Comparison of ENCODE assay signal across 14 cellular contexts in genomic region chr6:75620387-75621304, GRCh38. TPM values are rescaled to one million over a fixed set of nuclear protein-coding genes. Genes with fewer than 3 reads are reported as not detected.
DNase-seq lines count a peak whose midpoint lies in the region; ATAC-seq and TF ChIP-seq lines count a peak whose summit lies in the region.
"Had no signal": no experiment of that assay in that cellular context is flagged by ENCODE, and none has a peak within 500 bp of the region (broad histone marks: within the 10 kb centered on the region; RNA-seq: fewer than 3 reads in every experiment).

No MANE protein-coding gene starts in this region.

- DNase-seq in CD4-positive, alpha-beta T cell: no peak
- DNase-seq in NOMO-1 treated with DMSO at 0.1 percent for 48 hours (lab: John Stamatoyannopoulos, UW; ENCODE audit: unreplicated experiment): peak; percentile 84
- no peak for DNase-seq in endothelial cell (ENCODE audit: low spot score)
- DNase-seq in omental fat pad (ENCODE audit: low spot score): no peak
- no peak for DNase-seq in stimulated activated CD4-positive, alpha-beta T cell treated with anti-CD3 and anti-CD28 coated beads, Interleukin-2, amount 100 ng/mL, for 48 hours
- DNase-seq in AML-193 (lab: John Stamatoyannopoulos, UW): no peak
- DNase-seq in H9: no peak
- DNase-seq: activated naive CD8-positive, alpha-beta T cell treated with anti-CD3 and anti-CD28 coated beads, Interleukin-2, amount 10 ng/mL, durations not matched to agents 7 days and 5 days; NCI-H2029 treated with DMSO at 0.1 percent for 48 hours; occipital lobe; uterus had no signal

- no peak overlapping the region for H4K8ac ChIP-seq in H9 (replicated peaks; ENCODE audit: insufficient read length, low read depth, low read length)

- peak overlapping the region; percentile 78 for H3K27ac Mint-ChIP-seq in CD4-positive, alpha-beta T cell
- H3K27ac Mint-ChIP-seq in endothelial cell (ENCODE audit: unreplicated experiment) (peak overlapping the region; percentile 18), H9 (peak overlapping the region in 1 of 3 experiments; percentile 2; a peak in 2 of 7 replicates)
- H3K27ac Mint-ChIP-seq: activated naive CD8-positive, alpha-beta T cell treated with anti-CD3 and anti-CD28 coated beads, Interleukin-2, amount 10 ng/mL, durations not matched to agents 7 days and 5 days had no signal

- no peak overlapping the region for H2AK5ac ChIP-seq in H9 (ENCODE audit: insufficient read length, low read length)

- H3K4me2 ChIP-seq in H9 (ENCODE audit: insufficient read depth, insufficient read length, low read length): no peak overlapping the region

- H3K4me1 Mint-ChIP-seq in CD4-positive, alpha-beta T cell (ENCODE audit: low read depth): peaks cover 62% of the 10 kb centered on the region
- H3K4me1 Mint-ChIP-seq in endothelial cell (ENCODE audit: unreplicated experiment) (peaks cover 9% of the 10 kb centered on the region), H9 (peaks cover 4 to 6% of the 10 kb centered on the region in 2 experiments; a peak in 3 of 4 replicates)

- no peak overlapping the region for H3K23ac ChIP-seq in H9 (ENCODE audit: insufficient read length, low read depth, low read length)

- no peak for TF ChIP-seq CTCF in CD4-positive, alpha-beta T cell (IDR thresholded peaks at IDR 0.05)
- TF ChIP-seq CTCF in endothelial cell (IDR thresholded peaks at IDR 0.05; ENCODE audit: unreplicated experiment) (no peak), omental fat pad (IDR thresholded peaks at IDR 0.05) (no peak), H9 (conservative IDR thresholded peaks at IDR 0.05) (no peak)

- peak overlapping the region; percentile 14 for H3K4me3 Mint-ChIP-seq in CD4-positive, alpha-beta T cell
- H3K4me3 Mint-ChIP-seq in endothelial cell (ENCODE audit: unreplicated experiment) (no peak overlapping the region), H9 (no peak overlapping the region)
- H3K4me3 Mint-ChIP-seq: activated naive CD8-positive, alpha-beta T cell treated with anti-CD3 and anti-CD28 coated beads, Interleukin-2, amount 10 ng/mL, durations not matched to agents 7 days and 5 days; CD14-positive monocyte had no signal

- no peak overlapping the region for H3K27ac ChIP-seq in CD4-positive, alpha-beta T cell (ENCODE audit: low read depth, low read length)
- no peak overlapping the region for H3K27ac ChIP-seq in H9 (ENCODE audit: insufficient read length, low read depth, low read length)

- H3K4ac ChIP-seq in H9 (ENCODE audit: low read depth, low read length): no peak overlapping the region

- no peak overlapping the region for H3K9ac ChIP-seq in H9 (ENCODE audit: extremely low read depth, insufficient read length, low read length)

- intact Hi-C loops in CD4-positive, alpha-beta T cell (cut with DNase I, micrococcal nuclease): loop anchor here in 1 of 2 experiments (2.0 kb wide), 1 partner anchor 16 kb away; no protein-coding TSS in a partner anchor

- H3T11ph ChIP-seq in H9 (ENCODE audit: low read length): no peak overlapping the region

- no peaks in the 10 kb centered on the region for H3K9me3 ChIP-seq in CD4-positive, alpha-beta T cell (ENCODE audit: control insufficient read depth, low read length)
- no peaks in the 10 kb centered on the region for H3K9me3 ChIP-seq in H9 (ENCODE audit: control insufficient read depth, low read depth, low read length)
- H3K9me3 ChIP-seq: uterus had no signal

- H3K14ac ChIP-seq in H9 (ENCODE audit: insufficient read depth, low read length): no peak overlapping the region

- CTCF ChIA-PET in CD4-positive, alpha-beta T cell (lab: Charles Lee): interaction anchor here (0.5 to 1.7 kb wide), 6 partner anchors 9 to 85 kb away, joined by 3 to 5 read pairs (median 3); no protein-coding TSS in a partner anchor

- H3K23me2 ChIP-seq in H9 (ENCODE audit: insufficient read length, low read depth, low read length, poor library complexity, severe bottlenecking): no peaks in the 10 kb centered on the region

- H3K79me2 ChIP-seq in H9 (ENCODE audit: insufficient read depth, low read length): peaks cover 27% of the 10 kb centered on the region; the same call in 1 of the 2 replicates

- peaks cover 55% of the 10 kb centered on the region for H3K36me3 Mint-ChIP-seq in CD4-positive, alpha-beta T cell (ENCODE audit: low read depth)
- H3K36me3 Mint-ChIP-seq in endothelial cell (ENCODE audit: low read depth, unreplicated experiment) (peaks cover 8% of the 10 kb centered on the region), H9 (ENCODE audit: insufficient read depth in 1 of 3, low read depth in 3 of 3) (peaks cover 15 to 63% (median 46%) of the 10 kb centered on the region in 3 experiments)

- no peak overlapping the region for H2BK120ac ChIP-seq in H9 (ENCODE audit: low read depth, low read length, poor library complexity, severe bottlenecking)

- no peaks in the 10 kb centered on the region for H3K27me3 ChIP-seq in CD4-positive, alpha-beta T cell (ENCODE audit: control insufficient read depth, insufficient read depth, low read length)
- no peaks in the 10 kb centered on the region for H3K27me3 ChIP-seq in H9 (ENCODE audit: insufficient read depth, low read length)
- H3K27me3 ChIP-seq: uterus had no signal

- no peak overlapping the region for H3K18ac ChIP-seq in H9 (ENCODE audit: insufficient read length, low read depth, low read length)

- H3K56ac ChIP-seq in H9 (ENCODE audit: insufficient read length, low read depth, low read length): no peak overlapping the region

- POLR2A ChIA-PET in CD4-positive, alpha-beta T cell (lab: Charles Lee): interaction anchor here (1.6 kb wide), 1 partner anchor 19 kb away, joined by 7 read pairs; the partner anchor contains the start of gene SENP6

- no peak overlapping the region for H2AFZ ChIP-seq in H9 (ENCODE audit: low read length)

- no peak overlapping the region for H2BK20ac ChIP-seq in H9 (ENCODE audit: low read depth, low read length, poor library complexity, severe bottlenecking)

- WGBS in H9 (ENCODE audit: extremely low coverage, insufficient read length, low lambda C conversion rate): no CpG with 5 or more reads among the region's 7 CpGs

- H3K79me1 ChIP-seq in H9 (ENCODE audit: insufficient read depth, low read depth, low read length, poor library complexity, severe bottlenecking): peaks cover 6% of the 10 kb centered on the region

- H4K5ac ChIP-seq in H9 (ENCODE audit: insufficient read length, low read depth, low read length): no peak overlapping the region

- peaks cover 3% of the 10 kb centered on the region for H4K20me1 ChIP-seq in H9 (ENCODE audit: control insufficient read depth, insufficient read depth, insufficient read length)

- H3K27me3 Mint-ChIP-seq in CD4-positive, alpha-beta T cell: no peaks in the 10 kb centered on the region
- H3K27me3 Mint-ChIP-seq in endothelial cell (ENCODE audit: unreplicated experiment) (no peaks in the 10 kb centered on the region), H9 (ENCODE audit: low read depth) (no peaks in the 10 kb centered on the region)
- H3K27me3 Mint-ChIP-seq: activated naive CD8-positive, alpha-beta T cell treated with anti-CD3 and anti-CD28 coated beads, Interleukin-2, amount 10 ng/mL, durations not matched to agents 7 days and 5 days had no signal

- H3K4me1 ChIP-seq in H9 (ENCODE audit: insufficient read depth, low read length): no peaks in the 10 kb centered on the region
- H3K4me1 ChIP-seq: uterus had no signal

- no peak overlapping the region for H2BK15ac ChIP-seq in H9 (ENCODE audit: low read depth, low read length)

- no peak overlapping the region for H2BK12ac ChIP-seq in H9 (ENCODE audit: insufficient read length, low read depth, low read length)

- H2BK5ac ChIP-seq in H9 (ENCODE audit: insufficient read length, low read length): no peak overlapping the region

- no peak for ATAC-seq in CD4-positive, alpha-beta T cell (ENCODE audit: poor library complexity)
- ATAC-seq in omental fat pad (ENCODE audit: low FRiP score) (peak; percentile 48), GM18505 (IDR thresholded peaks at IDR 0.05; ENCODE audit: unreplicated experiment) (no peak)
- ATAC-seq: activated CD4-positive, CD25-positive, alpha-beta regulatory T cell treated with anti-CD3 and anti-CD28 coated beads, Interleukin-2, amount 50 U/mL, for 24 hours had no signal

- no peaks in the 10 kb centered on the region for H3K9me3 Mint-ChIP-seq in CD4-positive, alpha-beta T cell
- H3K9me3 Mint-ChIP-seq in endothelial cell (ENCODE audit: unreplicated experiment): no peaks in the 10 kb centered on the region
- peaks cover 14 to 17% of the 10 kb centered on the region in 2 experiments for H3K9me3 Mint-ChIP-seq in H9
- H3K9me3 Mint-ChIP-seq: CD14-positive monocyte had no signal

- no peak overlapping the region for H4K91ac ChIP-seq in H9 (ENCODE audit: insufficient read length, low read depth, low read length)

- no peak for TF ChIP-seq POLR2A in GM18505 (IDR thresholded peaks at IDR 0.05; ENCODE audit: borderline replicate concordance, extremely low read depth, insufficient read depth, insufficient read length)

RNA-seq across cellular contexts. Expression of gene SENP6, which starts 19.0 kb away (rescaled TPM):
- 10 to 100 TPM; 82.0 to 94.8 TPM for total RNA-seq in CD4-positive, alpha-beta T cell
- total RNA-seq in endothelial cell (ENCODE audit: unreplicated experiment) (135 TPM), omental fat pad (100 to 1,000 TPM in 2 of 4 donors, 10 to 100 TPM in 2; 88.2 to 134 (median 110) TPM), H9 (2021) (115 and 116 TPM in 2 replicates)
